1 cellular context compared by ENCODE assay signal in genomic region chr12:54984602-54985376, GRCh38.
TF ChIP-seq lines count a peak whose summit lies in the region.

TSS of gene TESPA1 (minus strand) at chr12:54984762. CDS start at chr12:54974562, 10,200 bp downstream.

TF ChIP-seq in K562, 482 proteins besides CTCF, POLR2A, EP300 and RAD21 (continued from another document):
- TF ChIP-seq ZBTB40 (IDR thresholded peaks at IDR 0.05), result peak; percentile 82
- no peak for TF ChIP-seq ZBTB40 (CRISPR knock-in tag; IDR thresholded peaks at IDR 0.05)
- peak; percentile 95 for TF ChIP-seq SPI1 (IDR thresholded peaks at IDR 0.05; ENCODE audit: borderline replicate concordance, low read depth, low read length)
- no peak for TF ChIP-seq POU5F1 (IDR thresholded peaks at IDR 0.05; ENCODE audit: borderline replicate concordance, low read depth, low read length, partially characterized antibody)
- TF ChIP-seq VEZF1 (CRISPR knock-in tag; IDR thresholded peaks at IDR 0.05), result peak; percentile 32; the same call in 1 of the 2 replicates
- peak; percentile 62; the same call in 1 of the 2 replicates for TF ChIP-seq POLR2H (tag; IDR thresholded peaks at IDR 0.05; ENCODE audit: low read depth)
- TF ChIP-seq RBM34 (IDR thresholded peaks at IDR 0.05; ENCODE audit: borderline replicate concordance, insufficient read depth, low read length), result no peak
- peak in 1 of 2 experiments; percentile 36; a peak in 1 of 4 replicates for TF ChIP-seq ZNF639 (CRISPR knock-in tag; conservative IDR thresholded peaks at IDR 0.05 in 1 of 2, IDR thresholded peaks at IDR 0.05 in 1 of 2)
- peak; percentile 12; the same call in 1 of the 2 replicates for TF ChIP-seq PHF8 (IDR thresholded peaks at IDR 0.05; ENCODE audit: borderline replicate concordance, low read length)
- TF ChIP-seq MAZ (CRISPR knock-in tag; conservative IDR thresholded peaks at IDR 0.05 in 1 of 2, IDR thresholded peaks at IDR 0.05 in 1 of 2), result peak in 1 of 2 experiments; percentile 48; a peak in 1 of 4 replicates
- 0 out of 2 replicates have a peak, but pooled peaks have one; percentile 47 for TF ChIP-seq ZBTB17 (CRISPR knock-in tag; IDR thresholded peaks at IDR 0.05)
- peak; percentile 87 for TF ChIP-seq GABPB1 (CRISPR knock-in tag; IDR thresholded peaks at IDR 0.05)
TF ChIP-seq in K562: peak in this region for 24.
